ENCODE assay signal across 9 cellular contexts in the genomic region with DNA sequence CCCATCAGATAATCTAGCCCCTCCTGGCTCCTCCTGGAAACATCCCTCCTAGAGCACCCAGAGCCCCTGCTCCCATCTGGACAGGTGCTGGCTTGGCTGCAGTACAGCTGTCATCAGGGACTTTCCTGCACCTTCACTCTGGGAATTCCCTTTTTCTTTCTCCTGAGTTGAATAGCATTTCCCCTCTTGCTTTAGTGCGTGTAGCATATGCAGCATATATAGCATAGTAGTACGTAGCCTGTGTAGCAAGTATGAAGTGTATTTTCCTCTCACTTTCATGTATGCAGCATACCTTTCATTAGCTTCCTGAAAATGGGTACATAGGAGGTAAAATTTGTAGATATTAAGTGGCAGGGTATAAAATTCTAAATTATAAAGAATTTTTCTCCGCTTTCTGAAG.
DNase-seq lines count a peak whose midpoint lies in the region; ATAC-seq lines count a peak whose summit lies in the region.
"Had no signal": no experiment of that assay in that cellular context is flagged by ENCODE, and none has a peak within 500 bp of the region (broad histone marks: within the 10 kb centered on the region; RNA-seq: fewer than 3 reads in every experiment).

No MANE protein-coding gene starts in this region.

- H2BK12ac ChIP-seq in neuronal stem cell (ENCODE audit: low read length), result no peak overlapping the region

- intact Hi-C loops in activated CD4-positive, alpha-beta T cell treated with anti-CD3 and anti-CD28 coated beads for 36 hours (cut with DNase I, micrococcal nuclease), result loop anchor here in 1 of 2 experiments (1.0 kb wide), 1 partner anchor 11 kb away; no protein-coding TSS in a partner anchor

- H2AK5ac ChIP-seq in neuronal stem cell (ENCODE audit: low read depth, low read length), result no peak overlapping the region

- H3K23ac ChIP-seq in neuronal stem cell (ENCODE audit: low read depth, low read length, poor library complexity), result no peak overlapping the region

- H3K27me3 Mint-ChIP-seq in activated CD4-positive, alpha-beta T cell treated with anti-CD3 and anti-CD28 coated beads for 36 hours, result no peaks in the 10 kb centered on the region

- H3K18ac ChIP-seq in neuronal stem cell (ENCODE audit: low read length), result no peak overlapping the region

- H2BK15ac ChIP-seq in neuronal stem cell (ENCODE audit: low read length), result no peak overlapping the region

- no peaks in the 10 kb centered on the region for H3K4me1 ChIP-seq in neuronal stem cell (ENCODE audit: control insufficient read depth in 2 of 2, insufficient read depth in 1 of 2, low read depth in 1 of 2, low read length in 2 of 2)

- no peak overlapping the region for H2BK120ac ChIP-seq in neuronal stem cell (ENCODE audit: low read depth, low read length)

- no peak overlapping the region for H2BK5ac ChIP-seq in neuronal stem cell (ENCODE audit: low read length)

- no peaks in the 10 kb centered on the region for H3K9me3 Mint-ChIP-seq in activated CD4-positive, alpha-beta T cell treated with anti-CD3 and anti-CD28 coated beads for 36 hours (ENCODE audit: low read depth)

- H3K36me3 ChIP-seq in neuronal stem cell (replicated peaks in 1 of 2; ENCODE audit: control insufficient read depth in 2 of 2, insufficient read depth in 2 of 2, low read length in 2 of 2), result no peaks in the 10 kb centered on the region
- H3K36me3 ChIP-seq: ovary had no signal

- no peak overlapping the region for H3K9ac ChIP-seq in neuronal stem cell (ENCODE audit: low read depth, low read length, poor library complexity)

- no CpG with 5 or more reads among the region's 3 CpGs for WGBS in neuronal stem cell (ENCODE audit: extremely low coverage in 2 of 2, insufficient read length in 2 of 2, insufficient replicate concordance in 1 of 2), 2 donors

- peak overlapping the region; percentile 93 for H3K27ac Mint-ChIP-seq in activated CD4-positive, alpha-beta T cell treated with anti-CD3 and anti-CD28 coated beads for 36 hours

- H3K4ac ChIP-seq in neuronal stem cell (ENCODE audit: low read length), result no peak overlapping the region

- peaks cover 33% of the 10 kb centered on the region for H3K4me1 Mint-ChIP-seq in activated CD4-positive, alpha-beta T cell treated with anti-CD3 and anti-CD28 coated beads for 36 hours

- no peaks in the 10 kb centered on the region for H3K27me3 ChIP-seq in neuronal stem cell (ENCODE audit: control insufficient read depth in 3 of 3, insufficient read depth in 3 of 3, low read depth in 1 of 3, low read length in 3 of 3)
- H3K27me3 ChIP-seq: ovary had no signal

- no peak overlapping the region for H3K14ac ChIP-seq in neuronal stem cell (ENCODE audit: low read length)

- no peak overlapping the region for H2AFZ ChIP-seq in neuronal stem cell (ENCODE audit: low read length)

- peak; percentile 72 for DNase-seq in activated CD4-positive, alpha-beta T cell treated with anti-CD3 and anti-CD28 coated beads for 36 hours
- DNase-seq in activated CD4-positive, alpha-beta T cell treated with anti-CD3 and anti-CD28 coated beads for 4 hours, result no peak
- DNase-seq in neuronal stem cell (ENCODE audit: low spot score), result no peak
- no peak for DNase-seq in NCI-H2107 treated with DMSO at 0.1 percent for 48 hours (lab: John Stamatoyannopoulos, UW; ENCODE audit: unreplicated experiment)
- DNase-seq in DMS 273 treated with DMSO at 0.1 percent for 48 hours (lab: John Stamatoyannopoulos, UW), result no peak
- DNase-seq in NK-92 treated with Interleukin-12 subunit alpha and Interleukin-12 subunit beta, amount 100 ng/mL, for 24 hours (lab: John Stamatoyannopoulos, UW), result no peak
- DNase-seq: ovary had no signal

- CTCF ChIA-PET in activated CD4-positive, alpha-beta T cell treated with anti-CD3 and anti-CD28 coated beads for 36 hours (lab: Charles Lee), result interaction anchor here (1.0 to 1.7 kb wide), 3 partner anchors 9 to 47 kb away, joined by 4 to 7 read pairs (median 5); no protein-coding TSS in a partner anchor

- H4K91ac ChIP-seq in neuronal stem cell (ENCODE audit: low read depth, low read length, poor library complexity), result no peak overlapping the region

- H3K79me1 ChIP-seq in neuronal stem cell (ENCODE audit: low read depth, low read length), result peaks cover 2% of the 10 kb centered on the region

- peaks cover 33% of the 10 kb centered on the region for H3K36me3 Mint-ChIP-seq in activated CD4-positive, alpha-beta T cell treated with anti-CD3 and anti-CD28 coated beads for 36 hours (ENCODE audit: low read depth)

- peak; percentile 93 for ATAC-seq in activated CD4-positive, alpha-beta T cell treated with anti-CD3 and anti-CD28 coated beads for 36 hours
- ATAC-seq in GM21717 (IDR thresholded peaks at IDR 0.05; ENCODE audit: unreplicated experiment) (peak; percentile 97), HG03457 (IDR thresholded peaks at IDR 0.05; ENCODE audit: unreplicated experiment) (peak; percentile 97)

- no peak overlapping the region for H3K4me2 ChIP-seq in neuronal stem cell (ENCODE audit: insufficient read depth, low read length, poor library complexity, severe bottlenecking)

- no peak overlapping the region for H3K27ac ChIP-seq in neuronal stem cell (replicated peaks; ENCODE audit: low read length)
- H3K27ac ChIP-seq: ovary had no signal

- H3K4me3 ChIP-seq in neuronal stem cell (ENCODE audit: low read length in 2 of 2), result peak overlapping the region in 1 of 2 donors; percentile 35
- H3K4me3 ChIP-seq: ovary had no signal

- POLR2A ChIA-PET in activated CD4-positive, alpha-beta T cell treated with anti-CD3 and anti-CD28 coated beads for 36 hours (lab: Charles Lee), result interaction anchor here (1.2 kb wide), 1 partner anchor 11 kb away, joined by 4 read pairs; no protein-coding TSS in a partner anchor

- H3K9me3 ChIP-seq in neuronal stem cell (replicated peaks in 1 of 2; ENCODE audit: control insufficient read depth in 2 of 2, insufficient read depth in 1 of 2, low read depth in 1 of 2, low read length in 2 of 2), result no peaks in the 10 kb centered on the region
- H3K9me3 ChIP-seq: ovary had no signal

- H3K4me3 Mint-ChIP-seq in activated CD4-positive, alpha-beta T cell treated with anti-CD3 and anti-CD28 coated beads for 36 hours, result no peak overlapping the region

- peak overlapping the region; percentile 43 for H4K8ac ChIP-seq in neuronal stem cell (ENCODE audit: low read depth, low read length)
